In genomic region chr12:6771509-6772330, GRCh38 we compare ENCODE assay signal across 11 cellular contexts. TPM values are rescaled to one million over a fixed set of nuclear protein-coding genes. Genes with fewer than 3 reads are reported as not detected.
DNase-seq lines count a peak whose midpoint lies in the region; ATAC-seq, FAIRE-seq and TF ChIP-seq lines count a peak whose summit lies in the region.
"Had no signal": no experiment of that assay in that cellular context is flagged by ENCODE, and none has a peak within 500 bp of the region (broad histone marks: within the 10 kb centered on the region; RNA-seq: fewer than 3 reads in every experiment).

No MANE protein-coding gene starts in this region.

- peaks cover 42% of the 10 kb centered on the region for H3K4me1 ChIP-seq in CD8-positive, alpha-beta T cell (ENCODE audit: insufficient read depth, low read length)
- peaks cover 0 to 64% (median 9%) of the 10 kb centered on the region in 4 donors for H3K4me1 ChIP-seq in Peyer's patch
- peaks cover 4 to 36% (median 25%) of the 10 kb centered on the region in 4 experiments for H3K4me1 ChIP-seq in H1 (replicated peaks in 1 of 4; ENCODE audit: control insufficient read depth in 3 of 4, insufficient read depth in 4 of 4, low read length in 3 of 4)
- H3K4me1 ChIP-seq in rectal smooth muscle tissue (ENCODE audit: control insufficient read depth, insufficient read depth, low read length): peaks cover 18% of the 10 kb centered on the region
- no peaks in the 10 kb centered on the region for H3K4me1 ChIP-seq in foreskin keratinocyte

- H4K8ac ChIP-seq in H1 (ENCODE audit: extremely low read depth, insufficient read depth, low read length): no peak overlapping the region; the same call in 1 of the 2 replicates

- H2BK15ac ChIP-seq in H1 (ENCODE audit: low read length): peak overlapping the region; percentile 93; the same call in 1 of the 2 replicates

- no peaks in the 10 kb centered on the region for H3K36me3 Mint-ChIP-seq in CD8-positive, alpha-beta T cell

- no peak overlapping the region for H3K27ac ChIP-seq in CD8-positive, alpha-beta T cell (ENCODE audit: low read depth, low read length)
- H3K27ac ChIP-seq in Peyer's patch (peak overlapping the region; percentile 32 to 79 (median 62)), H1 (ENCODE audit: low read depth, low read length) (no peak overlapping the region), rectal smooth muscle tissue (ENCODE audit: low read depth, low read length) (peak overlapping the region; percentile 11), foreskin keratinocyte (no peak overlapping the region)
- H3K27ac ChIP-seq: epithelial cell of prostate had no signal

- H3K14ac ChIP-seq in H1 (ENCODE audit: insufficient read length): no peak overlapping the region

- peak overlapping the region; percentile 46 to 85; a peak in 3 of 4 replicates for H3K4me2 ChIP-seq in H1 (ENCODE audit: insufficient read depth in 1 of 2, low read depth in 2 of 2, low read length in 2 of 2)

- no peak overlapping the region for H4K5ac ChIP-seq in H1 (ENCODE audit: insufficient read length, low read depth, low read length)

- no peak overlapping the region for H2AK5ac ChIP-seq in H1 (ENCODE audit: low read depth, low read length)

- H2BK120ac ChIP-seq in H1 (replicated peaks; ENCODE audit: low read depth, low read length): no peak overlapping the region

- no peak overlapping the region for H3K4me3 ChIP-seq in CD8-positive, alpha-beta T cell (ENCODE audit: low read depth, low read length)
- H3K4me3 ChIP-seq in Peyer's patch (peak overlapping the region in 3 of 4 donors; percentile 20 to 49 (median 31)), H1 (ENCODE audit: extremely low read depth in 1 of 4, insufficient read depth in 2 of 4, low read depth in 3 of 4, low read length in 4 of 4) (no peak overlapping the region), rectal smooth muscle tissue (ENCODE audit: low read length) (no peak overlapping the region)

- TF ChIP-seq RAD21 in H1 (IDR thresholded peaks at IDR 0.05 in 1 of 2, conservative IDR thresholded peaks at IDR 0.05 in 1 of 2; ENCODE audit: low read depth in 2 of 2, low read length in 2 of 2): no peak

- peak overlapping the region; percentile 85 for H3K23ac ChIP-seq in H1 (ENCODE audit: insufficient read length)

- no peak for FAIRE-seq in H1 (lab: Jason Lieb, UNC)

- H3K79me2 ChIP-seq in H1 (ENCODE audit: control insufficient read depth in 1 of 2, insufficient read depth in 2 of 2, low read length in 2 of 2): peaks cover 4 to 25% of the 10 kb centered on the region in 2 experiments; a peak in 2 of 4 replicates

- peaks cover 42% of the 10 kb centered on the region for H3K27me3 Mint-ChIP-seq in CD8-positive, alpha-beta T cell (ENCODE audit: low read depth)

- H3K79me1 ChIP-seq in H1 (ENCODE audit: low read depth, low read length): 0 out of 2 replicates have a peak, but pooled peaks cover 2% of the 10 kb centered on the region

- H2BK12ac ChIP-seq in H1 (ENCODE audit: low read depth, low read length): no peak overlapping the region

- H3K56ac ChIP-seq in H1 (replicated peaks; ENCODE audit: insufficient read length, low read depth, low read length): no peak overlapping the region

- H4K20me1 ChIP-seq in H1 (replicated peaks in 1 of 2; ENCODE audit: control insufficient read depth in 1 of 2, insufficient read depth in 2 of 2, low read length in 2 of 2): peaks cover 6 to 20% of the 10 kb centered on the region in 2 experiments

- TF ChIP-seq EP300 in H1 (IDR thresholded peaks at IDR 0.05; ENCODE audit: borderline replicate concordance in 1 of 2, low read depth in 2 of 2, low read length in 2 of 2): no peak

- H3K18ac ChIP-seq in H1 (ENCODE audit: extremely low read depth, low read length): no peak overlapping the region

- no peak for DNase-seq in CD8-positive, alpha-beta T cell
- DNase-seq in Peyer's patch: no peak
- no peak for DNase-seq in H1 (ENCODE audit: low read depth in 1 of 2, low spot score in 2 of 2)
- DNase-seq in foreskin keratinocyte: no peak
- DNase-seq: islet precursor cell, NCI-H82, T1000 had no signal

- POLR2A ChIA-PET in CD8-positive, alpha-beta T cell (lab: Charles Lee): interaction anchor here (1.0 to 1.2 kb wide), 2 partner anchors 19 kb away, joined by 3 to 5 read pairs; partner anchors contain the start of gene MLF2
- POLR2A ChIA-PET in H1 (lab: Charles Lee; ENCODE audit: partially characterized antibody): interaction anchor here (0.6 to 11.6 kb wide), 11 partner anchors 8 to 172 kb away, joined by 3 to 151 read pairs (median 6); partner anchors contain the start of genes C12orf57, GPR162, MLF2 and RNU7-1

- H2BK5ac ChIP-seq in H1 (ENCODE audit: low read depth, low read length): no peak overlapping the region

- H3K23me2 ChIP-seq in H1 (ENCODE audit: low read depth, low read length): peaks cover 13% of the 10 kb centered on the region

- intact Hi-C loops in CD8-positive, alpha-beta T cell (cut with DNase I, micrococcal nuclease): loop anchor here in 1 of 2 experiments (10.0 kb wide), 1 partner anchor 347 kb away; no protein-coding TSS in a partner anchor

- CTCF ChIA-PET in CD8-positive, alpha-beta T cell (lab: Charles Lee): interaction anchor here (0.9 to 23.2 kb wide), 4 partner anchors 8 to 342 kb away, joined by 3 to 403 read pairs (median 44); partner anchors contain the start of gene MLF2
- CTCF ChIA-PET in H1 (lab: Charles Lee; ENCODE audit: partially characterized antibody): interaction anchor here (0.5 to 29.6 kb wide), 8 partner anchors 9 to 58 kb away, joined by 3 to 532 read pairs (median 4); partner anchors contain the start of genes GNB3, GPR162, MLF2 and P3H3

- no peak overlapping the region for H2BK20ac ChIP-seq in H1 (ENCODE audit: low read length)

- no peak for TF ChIP-seq CTCF in CD8-positive, alpha-beta T cell (IDR thresholded peaks at IDR 0.05)
- TF ChIP-seq CTCF in Peyer's patch (IDR thresholded peaks at IDR 0.05) (no peak), H1 (IDR thresholded peaks at IDR 0.05; ENCODE audit: control extremely low read depth in 1 of 3, insufficient read depth in 1 of 3, low read depth in 1 of 3, low read length in 3 of 3) (no peak), foreskin keratinocyte (conservative IDR thresholded peaks at IDR 0.05) (no peak)

- TF ChIP-seq POLR2A in Peyer's patch (IDR thresholded peaks at IDR 0.05): no peak
- no peak for TF ChIP-seq POLR2A in H1 (IDR thresholded peaks at IDR 0.05; ENCODE audit: control extremely low read depth in 1 of 2, low read depth in 2 of 2, low read length in 2 of 2)

- H3K36me3 ChIP-seq in CD8-positive, alpha-beta T cell (ENCODE audit: insufficient read depth, low read length): no peaks in the 10 kb centered on the region
- H3K36me3 ChIP-seq in Peyer's patch (peaks cover 0 to 14% (median 0%) of the 10 kb centered on the region in 3 donors), H1 (ENCODE audit: control insufficient read depth in 2 of 4, insufficient read depth in 4 of 4, low read length in 3 of 4) (peaks cover 0 to 23% (median 5%) of the 10 kb centered on the region in 4 experiments; a peak in 6 of 8 replicates), rectal smooth muscle tissue (ENCODE audit: control insufficient read depth, insufficient read depth, low read length) (no peaks in the 10 kb centered on the region)

- H3K27me3 ChIP-seq in CD8-positive, alpha-beta T cell (ENCODE audit: insufficient read depth, low read length): no peaks in the 10 kb centered on the region
- H3K27me3 ChIP-seq in Peyer's patch (no peaks in the 10 kb centered on the region), H1 (replicated peaks in 1 of 4; ENCODE audit: control insufficient read depth in 3 of 4, extremely low read depth in 1 of 4, insufficient read depth in 3 of 4, low read length in 3 of 4) (peaks cover 0 to 27% (median 21%) of the 10 kb centered on the region in 4 experiments; a peak in 5 of 7 replicates), rectal smooth muscle tissue (ENCODE audit: control insufficient read depth, insufficient read depth, low read length) (peaks cover 2% of the 10 kb centered on the region), foreskin keratinocyte (peaks cover 22% of the 10 kb centered on the region)

- H3K9me3 ChIP-seq in CD8-positive, alpha-beta T cell (ENCODE audit: low read length): no peaks in the 10 kb centered on the region
- H3K9me3 ChIP-seq in Peyer's patch (no peaks in the 10 kb centered on the region), H1 (ENCODE audit: insufficient read depth in 2 of 2, low read depth in 1 of 2, low read length in 1 of 2) (no peaks in the 10 kb centered on the region)

- H3K27ac Mint-ChIP-seq in CD8-positive, alpha-beta T cell: peak overlapping the region; percentile 82

- peaks cover 50% of the 10 kb centered on the region for H3K4me1 Mint-ChIP-seq in CD8-positive, alpha-beta T cell (ENCODE audit: low read depth)

- no peak overlapping the region for H4K91ac ChIP-seq in H1 (replicated peaks; ENCODE audit: insufficient read length, low read length)

- H3K4ac ChIP-seq in H1 (replicated peaks; ENCODE audit: insufficient read length, low read depth, low read length): no peak overlapping the region

- 75% methylated on average over 12 of the region's 12 CpGs; no CpG with 5 or more reads in 1 of the 2 experiments for WGBS in H1 (ENCODE audit: extremely low coverage in 1 of 2, insufficient coverage in 1 of 2, insufficient read length in 1 of 2, insufficient replicate concordance in 2 of 2, low coverage in 1 of 2, low lambda C conversion rate in 2 of 2, missing lambda C conversion rate in 1 of 2), 2 experiments

- no peak overlapping the region for H2AFZ ChIP-seq in H1 (ENCODE audit: low read length)

- H3K9ac ChIP-seq in H1 (replicated peaks in 1 of 4; ENCODE audit: extremely low read depth in 1 of 4, low read depth in 3 of 4, low read length in 3 of 4) (no peak overlapping the region), rectal smooth muscle tissue (ENCODE audit: low read length) (no peak overlapping the region)

- H3K4me3 Mint-ChIP-seq in CD8-positive, alpha-beta T cell: peak overlapping the region; percentile 81

- ATAC-seq in CD8-positive, alpha-beta T cell: no peak
- ATAC-seq in foreskin keratinocyte (no peak), GM19452 (IDR thresholded peaks at IDR 0.05; ENCODE audit: unreplicated experiment) (no peak), HG02610 (IDR thresholded peaks at IDR 0.05; ENCODE audit: unreplicated experiment) (no peak)

- H3K9me3 Mint-ChIP-seq in CD8-positive, alpha-beta T cell: no peaks in the 10 kb centered on the region

RNA-seq across cellular contexts. Expression of gene LAG3, which starts 0.6 kb away (rescaled TPM):
- total RNA-seq in CD8-positive, alpha-beta T cell: 1 to 10 TPM; 8.5 to 9.3 TPM
- total RNA-seq in Peyer's patch (1 to 10 TPM in 3 of 4 donors, not detected in 1; 1.3 to 3.0 (median 1.6) TPM), foreskin keratinocyte (0.07 and 0.24 TPM in 2 replicates)
- total RNA-seq in H1 (2021; fragmentation: NEBNext Ultra II Directional; extraction: Animal tissue kit (Norgen Biotek cat#: 25700)): 2.8 and 3.1 TPM in 2 replicates
- polyA plus RNA-seq in H1 (2011; rRNA removed) (1.1 and 2.5 TPM in 2 replicates), foreskin keratinocyte (0.12 and 0.20 TPM in 2 replicates)
- polyA plus RNA-seq in H1 (2011; cell fraction: cytosol; rRNA removed): 1.2 TPM
- 6.1 TPM for polyA plus RNA-seq in H1 (2011; cell fraction: nucleus; rRNA removed)
- 1.7 to 3.0 TPM (median 2.8 TPM) in 4 replicates for polyA plus RNA-seq in H1 (2012, experiment 1 of 2)
- polyA plus RNA-seq in H1 (2012, experiment 2 of 2): 1.4 TPM
- polyA plus RNA-seq in H1 (2013, experiment 1 of 2): 1.7 TPM
- 1.8 TPM for polyA plus RNA-seq in H1 (2013, experiment 2 of 2)
- 0.29 and 0.47 TPM in 2 replicates for polyA minus RNA-seq in H1 (2011; rRNA and poly(A)+ RNA removed)
- 0.81 TPM for polyA minus RNA-seq in H1 (2011; cell fraction: cytosol; rRNA and poly(A)+ RNA removed)
- 3.6 TPM for polyA minus RNA-seq in H1 (2011; cell fraction: nucleus; rRNA and poly(A)+ RNA removed)

RNA-seq across cellular contexts. Expression of gene PTMS, which starts 5.6 kb away (rescaled TPM):
- 1 to 10 TPM; 4.7 to 5.2 TPM for total RNA-seq in CD8-positive, alpha-beta T cell
- total RNA-seq in Peyer's patch: 10 to 100 TPM; 44.2 to 87.5 (median 53.0) TPM
- total RNA-seq in H1 (2021; fragmentation: NEBNext Ultra II Directional; extraction: Animal tissue kit (Norgen Biotek cat#: 25700)): 444 and 486 TPM in 2 replicates
- 553 and 999 TPM in 2 replicates for polyA plus RNA-seq in H1 (2011; rRNA removed)
- polyA plus RNA-seq in H1 (2011; cell fraction: cytosol; rRNA removed): 441 TPM
- polyA plus RNA-seq in H1 (2011; cell fraction: nucleus; rRNA removed): 217 TPM
- polyA plus RNA-seq in H1 (2012, experiment 1 of 2): 329 to 587 TPM (median 502 TPM) in 4 replicates
- polyA plus RNA-seq in H1 (2012, experiment 2 of 2): 566 TPM
- polyA plus RNA-seq in H1 (2013, experiment 1 of 2): 523 TPM
- polyA plus RNA-seq in H1 (2013, experiment 2 of 2): 513 TPM
- 35.2 and 58.0 TPM in 2 replicates for polyA minus RNA-seq in H1 (2011; rRNA and poly(A)+ RNA removed)
- polyA minus RNA-seq in H1 (2011; cell fraction: cytosol; rRNA and poly(A)+ RNA removed): 109 TPM
- polyA minus RNA-seq in H1 (2011; cell fraction: nucleus; rRNA and poly(A)+ RNA removed): 72.4 TPM
- 119 and 129 TPM in 2 replicates for total RNA-seq in foreskin keratinocyte
- polyA plus RNA-seq in foreskin keratinocyte: 390 and 426 TPM in 2 replicates

RNA-seq across cellular contexts. Expression of gene CD4, which starts 17.6 kb away (rescaled TPM):
- under 1 TPM; 0.54 to 1.00 TPM for total RNA-seq in CD8-positive, alpha-beta T cell
- total RNA-seq in Peyer's patch (1 to 10 TPM; 2.1 to 9.1 (median 4.0) TPM), foreskin keratinocyte (not detected in 2 replicates)
- total RNA-seq in H1 (2021; fragmentation: NEBNext Ultra II Directional; extraction: Animal tissue kit (Norgen Biotek cat#: 25700)): 3.2 and 3.4 TPM in 2 replicates
- polyA plus RNA-seq in H1 (2011; rRNA removed) (5.1 and 5.6 TPM in 2 replicates), foreskin keratinocyte (0.02 TPM in 1 of 2 replicates, not detected in the other)
- polyA plus RNA-seq in H1 (2011; cell fraction: cytosol; rRNA removed): 5.1 TPM
- 5.1 TPM for polyA plus RNA-seq in H1 (2011; cell fraction: nucleus; rRNA removed)
- 5.8 to 6.9 TPM (median 6.7 TPM) in 4 replicates for polyA plus RNA-seq in H1 (2012, experiment 1 of 2)
- polyA plus RNA-seq in H1 (2012, experiment 2 of 2): 4.3 TPM
- 2.7 TPM for polyA plus RNA-seq in H1 (2013, experiment 1 of 2)
- 2.4 TPM for polyA plus RNA-seq in H1 (2013, experiment 2 of 2)
- 3.3 and 3.4 TPM in 2 replicates for polyA minus RNA-seq in H1 (2011; rRNA and poly(A)+ RNA removed)
- 1.6 TPM for polyA minus RNA-seq in H1 (2011; cell fraction: cytosol; rRNA and poly(A)+ RNA removed)
- polyA minus RNA-seq in H1 (2011; cell fraction: nucleus; rRNA and poly(A)+ RNA removed): 1.8 TPM

RNA-seq across cellular contexts. Expression of gene MLF2, which starts 18.8 kb away (rescaled TPM):
- 100 to 1,000 TPM; 106 to 111 TPM for total RNA-seq in CD8-positive, alpha-beta T cell
- total RNA-seq in Peyer's patch (100 to 1,000 TPM in 3 of 4 donors, 10 to 100 TPM in 1; 94.9 to 212 (median 182) TPM), foreskin keratinocyte (180 and 181 TPM in 2 replicates)
- total RNA-seq in H1 (2021; fragmentation: NEBNext Ultra II Directional; extraction: Animal tissue kit (Norgen Biotek cat#: 25700)): 229 and 232 TPM in 2 replicates
- polyA plus RNA-seq in H1 (2011; rRNA removed) (401 and 443 TPM in 2 replicates), foreskin keratinocyte (285 and 297 TPM in 2 replicates)
- 319 TPM for polyA plus RNA-seq in H1 (2011; cell fraction: cytosol; rRNA removed)
- polyA plus RNA-seq in H1 (2011; cell fraction: nucleus; rRNA removed): 252 TPM
- 240 to 272 TPM (median 254 TPM) in 4 replicates for polyA plus RNA-seq in H1 (2012, experiment 1 of 2)
- polyA plus RNA-seq in H1 (2012, experiment 2 of 2): 291 TPM
- 162 TPM for polyA plus RNA-seq in H1 (2013, experiment 1 of 2)
- 175 TPM for polyA plus RNA-seq in H1 (2013, experiment 2 of 2)
- polyA minus RNA-seq in H1 (2011; rRNA and poly(A)+ RNA removed): 311 and 327 TPM in 2 replicates
- 98.5 TPM for polyA minus RNA-seq in H1 (2011; cell fraction: cytosol; rRNA and poly(A)+ RNA removed)
- 106 TPM for polyA minus RNA-seq in H1 (2011; cell fraction: nucleus; rRNA and poly(A)+ RNA removed)

RNA-seq across cellular contexts. Expression of gene COPS7A, which starts 47.9 kb away (rescaled TPM):
- total RNA-seq in CD8-positive, alpha-beta T cell: 10 to 100 TPM; 11.0 to 11.1 TPM
- 10 to 100 TPM; 38.4 to 72.6 (median 51.8) TPM for total RNA-seq in Peyer's patch
- total RNA-seq in H1 (2021; fragmentation: NEBNext Ultra II Directional; extraction: Animal tissue kit (Norgen Biotek cat#: 25700)): 43.3 and 44.5 TPM in 2 replicates
- polyA plus RNA-seq in H1 (2011; rRNA removed): 95.9 and 98.4 TPM in 2 replicates
- polyA plus RNA-seq in H1 (2011; cell fraction: cytosol; rRNA removed): 93.9 TPM
- 109 TPM for polyA plus RNA-seq in H1 (2011; cell fraction: nucleus; rRNA removed)
- polyA plus RNA-seq in H1 (2012, experiment 1 of 2): 43.6 to 58.1 TPM (median 55.6 TPM) in 4 replicates
- polyA plus RNA-seq in H1 (2012, experiment 2 of 2): 63.2 TPM
- polyA plus RNA-seq in H1 (2013, experiment 1 of 2): 40.6 TPM
- polyA plus RNA-seq in H1 (2013, experiment 2 of 2): 40.1 TPM
- polyA minus RNA-seq in H1 (2011; rRNA and poly(A)+ RNA removed): 43.8 and 57.5 TPM in 2 replicates
- polyA minus RNA-seq in H1 (2011; cell fraction: cytosol; rRNA and poly(A)+ RNA removed): 16.6 TPM
- polyA minus RNA-seq in H1 (2011; cell fraction: nucleus; rRNA and poly(A)+ RNA removed): 17.2 TPM
- total RNA-seq in foreskin keratinocyte: 52.0 and 52.7 TPM in 2 replicates
- polyA plus RNA-seq in foreskin keratinocyte: 53.6 and 60.4 TPM in 2 replicates

Comparison
In these comparisons a context has a peak if more than half of its experiments do, and no peak if none do; other contexts are left out.
1. H3K27ac ChIP-seq: peak in Peyer's patch (4 of 4) and rectal smooth muscle tissue (single experiment); none in CD8-positive, alpha-beta T cell (single experiment), H1 (single experiment) and foreskin keratinocyte (single experiment).
2. H3K4me3 ChIP-seq: peak in Peyer's patch (3 of 4); none in CD8-positive, alpha-beta T cell (single experiment), H1 (0 of 4) and rectal smooth muscle tissue (single experiment).
3. RNA of gene PTMS, which starts 5.6 kb away (total RNA-seq): 444 to 486 TPM in H1, 119 to 129 TPM in foreskin keratinocyte and 44.2 to 87.5 TPM in Peyer's patch; 4.7 to 5.2 TPM in CD8-positive, alpha-beta T cell; every median in the first group is over 4 times any median in the second.